1 cellular context compared by ENCODE assay signal in genomic region chr7:100538654-100539435, GRCh38.
A peak's percentile ranks its signal among the peaks of the same experiment; 100 is the strongest.
TF ChIP-seq lines count a peak whose summit lies in the region.

Gene AGFG2 (plus strand): TSS chr7:100539203. CDS start chr7:100539347, 144 bp downstream.

TF ChIP-seq in HepG2, 621 proteins besides CTCF, POLR2A, EP300 and RAD21 (continued from another document):
- TF ChIP-seq SNAPC4 (CRISPR knock-in tag; IDR thresholded peaks at IDR 0.05): peak; percentile 41; the same call in 1 of the 2 replicates
- peak; percentile 84 for TF ChIP-seq ZNF501 (CRISPR knock-in tag; IDR thresholded peaks at IDR 0.05)
- peak; percentile 85 for TF ChIP-seq GATAD1 (CRISPR knock-in tag; IDR thresholded peaks at IDR 0.05)
- TF ChIP-seq ZNF207 (IDR thresholded peaks at IDR 0.05; ENCODE audit: borderline replicate concordance): no peak
- 0 out of 2 replicates have a peak, but pooled peaks have one; percentile 32 for TF ChIP-seq THAP9 (CRISPR knock-in tag; IDR thresholded peaks at IDR 0.05; ENCODE audit: borderline replicate concordance)
- TF ChIP-seq HOXD1 (CRISPR knock-in tag; IDR thresholded peaks at IDR 0.05): peak; percentile 17; the same call in 1 of the 2 replicates
- TF ChIP-seq FOXA1 (IDR thresholded peaks at IDR 0.05): no peak
- peak; percentile 32; the same call in 1 of the 2 replicates for TF ChIP-seq FOXA1 (CRISPR knock-in tag; IDR thresholded peaks at IDR 0.05)
- TF ChIP-seq ARID2 (CRISPR knock-in tag; IDR thresholded peaks at IDR 0.05; ENCODE audit: borderline replicate concordance): peak; percentile 43; the same call in 1 of the 2 replicates
- 0 out of 2 replicates have a peak, but pooled peaks have one; percentile 21 for TF ChIP-seq ATF5 (CRISPR knock-in tag; IDR thresholded peaks at IDR 0.05; ENCODE audit: low read depth)
- peak; percentile 56; the same call in 1 of the 2 replicates for TF ChIP-seq KMT2B (CRISPR knock-in tag; IDR thresholded peaks at IDR 0.05)
- 0 out of 2 replicates have a peak, but pooled peaks have one; percentile 29 for TF ChIP-seq BCL3 (CRISPR knock-in tag; IDR thresholded peaks at IDR 0.05)
- no peak; the same call in 1 of the 2 replicates for TF ChIP-seq ISX (CRISPR knock-in tag; conservative IDR thresholded peaks at IDR 0.05)
- TF ChIP-seq YEATS2 (CRISPR knock-in tag; IDR thresholded peaks at IDR 0.05; ENCODE audit: borderline replicate concordance): 0 out of 2 replicates have a peak, but pooled peaks have one; percentile 37
- peak; percentile 8; the same call in 1 of the 2 replicates for TF ChIP-seq ELF3 (CRISPR knock-in tag; IDR thresholded peaks at IDR 0.05)
- no peak for TF ChIP-seq ZNF530 (CRISPR knock-in tag; IDR thresholded peaks at IDR 0.05; ENCODE audit: low read depth)
- TF ChIP-seq ZNF574 (CRISPR knock-in tag; IDR thresholded peaks at IDR 0.05): peak; percentile 59
- no peak for TF ChIP-seq CENPT (CRISPR knock-in tag; IDR thresholded peaks at IDR 0.05; ENCODE audit: low read depth)
- peak; percentile 16; the same call in 1 of the 2 replicates for TF ChIP-seq KAT8 (CRISPR knock-in tag; IDR thresholded peaks at IDR 0.05)
- peak; percentile 78 for TF ChIP-seq UBTF (CRISPR knock-in tag; IDR thresholded peaks at IDR 0.05)
- TF ChIP-seq KLF12 (CRISPR knock-in tag; IDR thresholded peaks at IDR 0.05; ENCODE audit: borderline replicate concordance): peak; percentile 20; the same call in 1 of the 2 replicates
- TF ChIP-seq ZNF687 (CRISPR knock-in tag; IDR thresholded peaks at IDR 0.05): peak; percentile 87
- TF ChIP-seq ZNF567 (CRISPR knock-in tag; IDR thresholded peaks at IDR 0.05; ENCODE audit: borderline replicate concordance): 0 out of 2 replicates have a peak, but pooled peaks have one; percentile 61
- TF ChIP-seq HDAC2 (CRISPR knock-in tag; IDR thresholded peaks at IDR 0.05): peak; percentile 77
- TF ChIP-seq IRF9 (CRISPR knock-in tag; IDR thresholded peaks at IDR 0.05; ENCODE audit: borderline replicate concordance): peak; percentile 39; the same call in 1 of the 2 replicates
- peak; percentile 76; the same call in 1 of the 2 replicates for TF ChIP-seq PRMT3 (CRISPR knock-in tag; IDR thresholded peaks at IDR 0.05; ENCODE audit: borderline replicate concordance, low read depth)
- peak; percentile 100 for TF ChIP-seq SAP130 (CRISPR knock-in tag; IDR thresholded peaks at IDR 0.05; ENCODE audit: low read depth)
- TF ChIP-seq ZNF615 (CRISPR knock-in tag; IDR thresholded peaks at IDR 0.05; ENCODE audit: borderline replicate concordance): peak; percentile 25; the same call in 1 of the 2 replicates
- peak; percentile 97 for TF ChIP-seq NFYB (CRISPR knock-in tag; IDR thresholded peaks at IDR 0.05)
- no peak for TF ChIP-seq ZNF781 (CRISPR knock-in tag; IDR thresholded peaks at IDR 0.05; ENCODE audit: borderline replicate concordance, not compliant biosample characterization)
